ENCODE assay signal across 25 cellular contexts in the genomic region with DNA sequence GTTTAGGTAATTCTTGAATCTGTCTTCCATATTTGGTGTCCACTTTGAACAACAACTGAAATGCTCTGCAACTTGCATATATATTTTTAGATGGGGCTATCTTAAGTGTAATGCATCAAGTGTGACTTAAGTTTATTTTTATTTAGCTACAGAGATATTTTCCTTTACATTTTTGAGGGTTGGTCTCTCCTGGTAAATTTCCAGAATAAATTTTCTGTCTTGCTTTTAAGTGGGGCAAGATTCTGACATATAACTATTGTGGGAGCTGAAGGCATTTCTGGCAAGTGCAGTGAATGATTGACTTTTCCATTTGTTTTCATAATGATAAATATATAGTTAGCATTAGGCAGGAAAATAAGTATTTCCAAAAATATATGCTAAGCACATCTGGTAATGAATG. TPM values are rescaled to one million over a fixed set of nuclear protein-coding genes. Genes with fewer than 3 reads are reported as not detected.
"Had no signal": no experiment of that assay in that cellular context is flagged by ENCODE, and none has a peak within 500 bp of the region (broad histone marks: within the 10 kb centered on the region; RNA-seq: fewer than 3 reads in every experiment).

No MANE protein-coding gene starts in this region.

- H3K27me3 ChIP-seq: colonic mucosa, gastrocnemius medialis, hepatocyte, right lobe of liver, suprapubic skin, transverse colon, upper lobe of right lung, vagina had no signal

- H3K27ac ChIP-seq: colonic mucosa, epithelial cell of prostate, gastrocnemius medialis, hepatocyte, parathyroid adenoma, right lobe of liver, suprapubic skin, transverse colon, upper lobe of right lung, vagina had no signal

- H3K36me3 ChIP-seq: colonic mucosa, gastrocnemius medialis, right lobe of liver, suprapubic skin, transverse colon, upper lobe of right lung, vagina had no signal

- FAIRE-seq: kidney, small intestine had no signal

- H3K4me1 ChIP-seq: colonic mucosa, gastrocnemius medialis, parathyroid adenoma, right lobe of liver, suprapubic skin, transverse colon, upper lobe of right lung, vagina had no signal

- H2AFZ ChIP-seq: hepatocyte, parathyroid adenoma had no signal

- H3K4me2 ChIP-seq: hepatocyte had no signal

- H3K9me3 ChIP-seq: colonic mucosa, gastrocnemius medialis, right lobe of liver, suprapubic skin, transverse colon, upper lobe of right lung, vagina had no signal

- H3K79me2 ChIP-seq: parathyroid adenoma had no signal

- ATAC-seq: esophagus mucosa; gastrocnemius medialis; left lobe of liver; naive thymus-derived CD8-positive, alpha-beta T cell; right lobe of liver; stimulated activated naive B cell treated with anti-CD40 and anti-IgM and Interleukin-4, amounts not matched to agents 10 μg/mL and 1 μg/mL and 100 μg/mL, for 72 hours; upper lobe of right lung had no signal

- DNase-seq: colonic mucosa; effector CD8-positive, alpha-beta T cell; endodermal cell; foreskin fibroblast; gastrocnemius medialis; head of caudate nucleus; kidney; mesenchymal stem cell; naive thymus-derived CD8-positive, alpha-beta T cell; occipital lobe; right lobe of liver; small intestine; stimulated activated CD4-positive, alpha-beta T cell treated with anti-CD3 and anti-CD28 coated beads, Interleukin-15, amount 100 ng/mL, for 24 hours; stimulated activated CD4-positive, alpha-beta T cell treated with anti-CD3 and anti-CD28 coated beads, Interleukin-2, amount 100 ng/mL, for 48 hours; stimulated activated naive B cell treated with anti-CD40 and anti-IgM and Interleukin-4, amounts not matched to agents 10 μg/mL and 1 μg/mL and 100 μg/mL, for 72 hours; transverse colon; upper lobe of right lung had no signal

- H3K4me3 ChIP-seq: colonic mucosa, gastrocnemius medialis, hepatocyte, lung, right lobe of liver, suprapubic skin, transverse colon, upper lobe of right lung, vagina had no signal

RNA-seq across cellular contexts. Expression of a gene that starts 18.8 kb away (rescaled TPM):
- total RNA-seq: naive thymus-derived CD8-positive, alpha-beta T cell had no signal
